ENCODE assay signal across 8 cellular contexts in the genomic region with DNA sequence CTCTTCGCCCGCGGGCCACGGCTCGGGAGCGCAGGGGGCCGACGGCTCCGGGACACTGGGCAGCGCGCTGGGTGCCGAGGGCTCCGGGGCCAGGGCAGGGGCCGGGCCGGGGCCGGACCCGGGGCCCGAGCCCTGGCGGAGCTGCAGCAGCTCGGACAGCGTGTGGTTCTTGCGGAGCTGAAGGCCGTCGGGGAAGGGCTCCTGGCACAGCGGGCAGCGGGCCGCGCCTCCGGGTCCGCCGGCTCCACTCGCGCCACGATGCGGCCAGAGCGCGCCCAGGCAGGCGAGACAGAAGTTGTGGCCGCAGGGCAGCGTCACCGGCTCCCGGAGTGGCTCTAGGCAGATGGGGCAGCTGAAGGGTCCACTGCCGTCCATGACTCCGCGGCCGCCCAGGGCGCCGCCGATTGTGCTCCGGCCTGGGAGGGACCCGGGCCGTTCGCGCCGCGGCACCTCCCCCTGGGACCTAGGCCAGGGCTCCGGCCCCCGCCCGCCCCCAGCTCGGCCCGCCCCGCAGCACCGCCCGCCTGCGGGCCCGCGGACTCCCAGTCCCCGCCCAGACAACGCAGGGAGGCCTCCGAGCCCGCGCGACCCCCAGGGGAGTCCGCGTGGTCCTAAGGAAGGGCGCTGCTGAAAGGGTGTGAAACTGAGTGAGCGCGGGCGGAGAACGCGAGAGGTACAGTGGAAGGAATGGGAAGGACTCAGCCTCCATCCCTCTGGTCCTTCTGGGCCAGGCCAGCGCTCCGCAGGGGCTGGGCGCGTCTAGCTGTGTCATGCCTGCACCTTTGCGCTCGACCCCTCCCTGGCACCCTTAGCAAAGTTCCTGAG. TPM values are rescaled to one million over a fixed set of nuclear protein-coding genes. Genes with fewer than 3 reads are reported as not detected.
A peak's percentile ranks its signal among the peaks of the same experiment; 100 is the strongest.
DNase-seq lines count a peak whose midpoint lies in the region; ATAC-seq and TF ChIP-seq lines count a peak whose summit lies in the region.

A gene with protein sequence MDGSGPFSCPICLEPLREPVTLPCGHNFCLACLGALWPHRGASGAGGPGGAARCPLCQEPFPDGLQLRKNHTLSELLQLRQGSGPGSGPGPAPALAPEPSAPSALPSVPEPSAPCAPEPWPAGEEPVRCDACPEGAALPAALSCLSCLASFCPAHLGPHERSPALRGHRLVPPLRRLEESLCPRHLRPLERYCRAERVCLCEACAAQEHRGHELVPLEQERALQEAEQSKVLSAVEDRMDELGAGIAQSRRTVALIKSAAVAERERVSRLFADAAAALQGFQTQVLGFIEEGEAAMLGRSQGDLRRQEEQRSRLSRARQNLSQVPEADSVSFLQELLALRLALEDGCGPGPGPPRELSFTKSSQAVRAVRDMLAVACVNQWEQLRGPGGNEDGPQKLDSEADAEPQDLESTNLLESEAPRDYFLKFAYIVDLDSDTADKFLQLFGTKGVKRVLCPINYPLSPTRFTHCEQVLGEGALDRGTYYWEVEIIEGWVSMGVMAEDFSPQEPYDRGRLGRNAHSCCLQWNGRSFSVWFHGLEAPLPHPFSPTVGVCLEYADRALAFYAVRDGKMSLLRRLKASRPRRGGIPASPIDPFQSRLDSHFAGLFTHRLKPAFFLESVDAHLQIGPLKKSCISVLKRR (minus strand): TSS at position 408 of the 825 bp plus-strand sequence. CDS start 33 bp downstream, at position 375.

- H3K4me1 ChIP-seq in HCT116 (ENCODE audit: control insufficient read depth in 1 of 2, insufficient read depth in 2 of 2, low read length in 2 of 2) = peaks cover 38 to 55% of the 10 kb centered on the region in 2 experiments
- peaks cover 21% of the 10 kb centered on the region for H3K4me1 ChIP-seq in SJCRH30
- peaks cover 0 to 25% of the 10 kb centered on the region in 2 donors for H3K4me1 ChIP-seq in lung (ENCODE audit: control insufficient read depth in 2 of 2, insufficient read depth in 2 of 2, low read length in 2 of 2)
- peaks cover 14 to 46% (median 37%) of the 10 kb centered on the region in 5 donors for H3K4me1 ChIP-seq in subcutaneous abdominal adipose tissue (ENCODE audit: control insufficient read depth in 5 of 5, insufficient read depth in 5 of 5, low read length in 5 of 5)

- H3K36me3 Mint-ChIP-seq in CD4-positive, alpha-beta T cell (ENCODE audit: low read depth) = peaks cover 5% of the 10 kb centered on the region
- H3K36me3 Mint-ChIP-seq in effector memory CD8-positive, alpha-beta T cell (ENCODE audit: insufficient read depth) = peaks cover 2% of the 10 kb centered on the region

- H3K79me2 ChIP-seq in HCT116 (ENCODE audit: insufficient read depth, low read length) = peaks cover 27% of the 10 kb centered on the region

- H3K4me1 Mint-ChIP-seq in CD4-positive, alpha-beta T cell (ENCODE audit: low read depth) = peaks cover 45% of the 10 kb centered on the region
- peaks cover 21 to 31% of the 10 kb centered on the region in 2 donors for H3K4me1 Mint-ChIP-seq in effector memory CD8-positive, alpha-beta T cell (ENCODE audit: low read depth in 2 of 2)

- no peaks in the 10 kb centered on the region for H3K9me3 ChIP-seq in CD4-positive, alpha-beta T cell (ENCODE audit: control insufficient read depth, low read length)
- no peaks in the 10 kb centered on the region for H3K9me3 ChIP-seq in HCT116 (ENCODE audit: control insufficient read depth in 1 of 2, insufficient read depth in 1 of 2, low read depth in 1 of 2, low read length in 2 of 2)
- H3K9me3 ChIP-seq in SJCRH30 (replicated peaks) = no peaks in the 10 kb centered on the region
- H3K9me3 ChIP-seq in lung (ENCODE audit: control insufficient read depth in 2 of 2, insufficient read depth in 1 of 2, low read length in 1 of 2) = no peaks in the 10 kb centered on the region
- H3K9me3 ChIP-seq in subcutaneous abdominal adipose tissue (ENCODE audit: control insufficient read depth in 5 of 5, low read length in 5 of 5) = no peaks in the 10 kb centered on the region

- peak within 1 kb of the TSS; percentile 96 for H3K4me2 ChIP-seq in HCT116 (ENCODE audit: low read length)

- DNase-seq in CD4-positive, alpha-beta T cell = no peak
- no peak for DNase-seq in HCT116 (ENCODE audit: low read depth, low spot score)
- DNase-seq in SJCRH30 = peak; percentile 65 to 66
- peak in 1 of 3 experiments; percentile 27 for DNase-seq in effector memory CD8-positive, alpha-beta T cell
- DNase-seq in lung (ENCODE audit: low spot score) = peak; percentile 68
- no peak for DNase-seq in middle frontal gyrus (ENCODE audit: extremely low spot score, low spot score)

- H3K36me3 ChIP-seq in HCT116 (ENCODE audit: control insufficient read depth in 1 of 2, insufficient read depth in 2 of 2, low read length in 2 of 2) (peaks cover 0 to 4% of the 10 kb centered on the region in 2 experiments; a peak in 1 of 4 replicates), SJCRH30 (no peaks in the 10 kb centered on the region), lung (ENCODE audit: control insufficient read depth in 2 of 2, insufficient read depth in 2 of 2, low read length in 2 of 2) (peaks cover 0 to 11% of the 10 kb centered on the region in 2 donors), subcutaneous abdominal adipose tissue (ENCODE audit: control insufficient read depth in 5 of 5, insufficient read depth in 5 of 5, low read length in 5 of 5) (peaks cover 0 to 22% (median 16%) of the 10 kb centered on the region in 5 donors)

- POLR2A ChIA-PET in CD4-positive, alpha-beta T cell (lab: Charles Lee) = interaction anchor here (0.6 to 10.9 kb wide), 16 partner anchors 14 to 606 kb away, joined by 3 to 230 read pairs (median 4); a partner anchor contains a TSS
- POLR2A ChIA-PET in HCT116 (lab: Charles Lee) = interaction anchor here (0.8 to 3.4 kb wide), 10 partner anchors 11 to 100 kb away, joined by 3 to 24 read pairs (median 6); a partner anchor contains a TSS

- no TSS peak for BruUV-seq in HCT116 (replicated peaks; lab: Mats Ljungman, UMichigan)

- peak within 1 kb of the TSS; percentile 91 for H3K4me3 Mint-ChIP-seq in CD4-positive, alpha-beta T cell
- peak within 1 kb of the TSS; percentile 87 to 92 for H3K4me3 Mint-ChIP-seq in effector memory CD8-positive, alpha-beta T cell

- H3K9ac ChIP-seq in HCT116 (ENCODE audit: low read length) (peak within 1 kb of the TSS; percentile 96), subcutaneous abdominal adipose tissue (ENCODE audit: low read length in 5 of 5) (peak within 1 kb of the TSS; percentile 73 to 96 (median 90))

- ATAC-seq in CD4-positive, alpha-beta T cell (ENCODE audit: poor library complexity) = no peak
- ATAC-seq in HCT116 (peak; percentile 55), lung (ENCODE audit: insufficient read depth, low FRiP score) (peak; percentile 64), GM18861 (IDR thresholded peaks at IDR 0.05; ENCODE audit: unreplicated experiment) (no peak)
- ATAC-seq in effector memory CD8-positive, alpha-beta T cell (replicated peaks) = peak; percentile 9

- H4K20me1 ChIP-seq in HCT116 (ENCODE audit: insufficient read depth) = no peaks in the 10 kb centered on the region

- no peaks in the 10 kb centered on the region for H3K27me3 Mint-ChIP-seq in CD4-positive, alpha-beta T cell
- H3K27me3 Mint-ChIP-seq in effector memory CD8-positive, alpha-beta T cell = no peaks in the 10 kb centered on the region

- TF ChIP-seq RAD21 in HCT116 (IDR thresholded peaks at IDR 0.05; ENCODE audit: low read depth) = no peak

- H3K27ac Mint-ChIP-seq in CD4-positive, alpha-beta T cell = peak within 1 kb of the TSS; percentile 91
- peak within 1 kb of the TSS; percentile 75 to 93 for H3K27ac Mint-ChIP-seq in effector memory CD8-positive, alpha-beta T cell

- H3K27ac ChIP-seq in CD4-positive, alpha-beta T cell (ENCODE audit: low read depth, low read length) = peak within 1 kb of the TSS; percentile 66
- H3K27ac ChIP-seq in HCT116 (ENCODE audit: low read depth, low read length) (peak within 1 kb of the TSS; percentile 99), SJCRH30 (peak within 1 kb of the TSS; percentile 66), lung (ENCODE audit: low read depth in 1 of 2, low read length in 1 of 2) (peak within 1 kb of the TSS; percentile 93 to 94), subcutaneous abdominal adipose tissue (ENCODE audit: low read depth, low read length) (peak within 1 kb of the TSS; percentile 98)

- CTCF ChIA-PET in CD4-positive, alpha-beta T cell (lab: Charles Lee) = interaction anchor here (0.9 to 4.8 kb wide), 13 partner anchors 11 to 125 kb away, joined by 3 to 50 read pairs (median 6); a partner anchor contains a TSS
- CTCF ChIA-PET in HCT116 (lab: Charles Lee) = interaction anchor here (0.9 to 6.3 kb wide), 9 partner anchors 15 to 125 kb away, joined by 3 to 57 read pairs (median 4); a partner anchor contains a TSS

- H3K4me3 ChIP-seq in HCT116 (replicated peaks in 1 of 2; ENCODE audit: low read depth in 1 of 2, low read length in 2 of 2) = peak within 1 kb of the TSS; percentile 69 to 81
- H3K4me3 ChIP-seq in SJCRH30 = peak within 1 kb of the TSS; percentile 55
- H3K4me3 ChIP-seq in lung = peak within 1 kb of the TSS; percentile 58
- peak within 1 kb of the TSS; percentile 74 to 88 (median 84) for H3K4me3 ChIP-seq in subcutaneous abdominal adipose tissue (ENCODE audit: low read depth in 1 of 5, low read length in 5 of 5)

- H3K9me2 ChIP-seq in HCT116 (ENCODE audit: insufficient read depth) = no peaks in the 10 kb centered on the region

- TF ChIP-seq CTCF in CD4-positive, alpha-beta T cell (IDR thresholded peaks at IDR 0.05) = no peak
- TF ChIP-seq CTCF in HCT116 (IDR thresholded peaks at IDR 0.05 in 2 of 3, conservative IDR thresholded peaks at IDR 0.05 in 1 of 3; ENCODE audit: borderline replicate concordance in 1 of 3, insufficient read depth in 1 of 3, low read depth in 2 of 3, low read length in 2 of 3) (peak in 2 of 3 experiments; percentile 26 to 33; a peak in 3 of 6 replicates), lung (IDR thresholded peaks at IDR 0.05; ENCODE audit: control extremely low read depth, extremely low read depth) (no peak)

- TF ChIP-seq POLR2A in HCT116 (IDR thresholded peaks at IDR 0.05; ENCODE audit: borderline replicate concordance, extremely low read depth, insufficient read depth, insufficient read length) = no peak

- 0 to 1% methylated on average over 77 to 87 of the region's 87 CpGs for WGBS in lung, 2 donors

- intact Hi-C loops in CD4-positive, alpha-beta T cell (cut with DNase I, micrococcal nuclease) = loop anchor here (1.0 to 5.0 kb wide), 2 partner anchors 18 to 36 kb away; a partner anchor contains a TSS
- intact Hi-C loops in HCT116 (cut with micrococcal nuclease) = loop anchor here (5.0 kb wide), 1 partner anchor 101 kb away; a partner anchor contains a TSS

- no peaks in the 10 kb centered on the region for H3K9me3 Mint-ChIP-seq in CD4-positive, alpha-beta T cell
- H3K9me3 Mint-ChIP-seq in effector memory CD8-positive, alpha-beta T cell = no peaks in the 10 kb centered on the region

- no peak within 1 kb of the TSS for H2AFZ ChIP-seq in HCT116 (ENCODE audit: low read depth, low read length, poor library complexity, severe bottlenecking)

- no peaks in the 10 kb centered on the region for H3K27me3 ChIP-seq in CD4-positive, alpha-beta T cell (ENCODE audit: control insufficient read depth, insufficient read depth, low read length)
- no peaks in the 10 kb centered on the region for H3K27me3 ChIP-seq in HCT116 (ENCODE audit: insufficient read depth, low read length)
- no peaks in the 10 kb centered on the region for H3K27me3 ChIP-seq in SJCRH30
- no peaks in the 10 kb centered on the region for H3K27me3 ChIP-seq in lung (ENCODE audit: control insufficient read depth, insufficient read depth)
- H3K27me3 ChIP-seq in subcutaneous abdominal adipose tissue (ENCODE audit: control insufficient read depth in 5 of 5, insufficient read depth in 4 of 5, low read length in 5 of 5) = peaks cover 0 to 13% (median 0%) of the 10 kb centered on the region in 5 donors

- RAD21 ChIA-PET in HCT116 (lab: Charles Lee; ENCODE audit: low non-redundant PET in 1 of 2, low total read pairs in 2 of 2, uncharacterized antibody in 2 of 2, unreplicated experiment in 2 of 2) = interaction anchor here (0.8 to 0.9 kb wide), 2 partner anchors 11 to 18 kb away, joined by 3 to 4 read pairs; a partner anchor contains a TSS

RNA-seq across cellular contexts. Expression of the gene that starts here (rescaled TPM):
- 1 to 10 TPM; 2.3 to 2.8 TPM for total RNA-seq in CD4-positive, alpha-beta T cell
- total RNA-seq in HCT116 (2021; ENCODE audit: unreplicated experiment) (86.7 TPM), lung (10 to 100 TPM; 23.5 to 78.3 TPM)
- 49.9 and 67.2 TPM in 2 replicates for polyA plus RNA-seq in HCT116 (2012)
- total RNA-seq in SJCRH30 (2014; rRNA removed; shearing (Covaris generic)) = 8.1 and 9.9 TPM in 2 replicates
- 10 to 100 TPM; 22.9 to 32.4 TPM for polyA plus RNA-seq in lung

Comparison
In these comparisons a context has a peak if more than half of its experiments do, and no peak if none do; other contexts are left out.
1. ATAC-seq: peak in HCT116 (single experiment), effector memory CD8-positive, alpha-beta T cell (single experiment) and lung (single experiment); none in CD4-positive, alpha-beta T cell (single experiment) and GM18861 (single experiment).
2. DNase-seq: peak in SJCRH30 (2 of 2) and lung (single experiment); none in CD4-positive, alpha-beta T cell (0 of 10), HCT116 (single experiment) and middle frontal gyrus (single experiment).
3. CTCF ChIP-seq: peak in HCT116 (2 of 3); none in CD4-positive, alpha-beta T cell (single experiment) and lung (single experiment).
4. Peak in every context shown above with its lines, with median percentiles within 50 percentile points of each other: H3K27ac ChIP-seq and H3K4me3 ChIP-seq.